ENCODE assay signal across 7 cellular contexts in genomic region chr15:40439461-40440299, GRCh38. TPM values are rescaled to one million over a fixed set of nuclear protein-coding genes. Genes with fewer than 3 reads are reported as not detected.
DNase-seq lines count a peak whose midpoint lies in the region; TF ChIP-seq lines count a peak whose summit lies in the region.

No MANE protein-coding gene starts in this region.

- H3K36me3 ChIP-seq in KOPT-K1 (ENCODE audit: insufficient read depth, low read length): no peaks in the 10 kb centered on the region
- no peaks in the 10 kb centered on the region for H3K36me3 ChIP-seq in neuronal stem cell (replicated peaks in 1 of 2; ENCODE audit: control insufficient read depth in 2 of 2, insufficient read depth in 2 of 2, low read length in 2 of 2)

- H3K18ac ChIP-seq in neuronal stem cell (ENCODE audit: low read length): peak overlapping the region; percentile 80

- no peaks in the 10 kb centered on the region for H3K9me3 ChIP-seq in KOPT-K1 (ENCODE audit: insufficient read depth, low read length, poor library complexity, severe bottlenecking)
- no peaks in the 10 kb centered on the region for H3K9me3 ChIP-seq in neuronal stem cell (replicated peaks in 1 of 2; ENCODE audit: control insufficient read depth in 2 of 2, insufficient read depth in 1 of 2, low read depth in 1 of 2, low read length in 2 of 2)

- peak overlapping the region; percentile 66 for H3K4me3 ChIP-seq in foreskin fibroblast (ENCODE audit: low read depth in 1 of 2, low read length in 2 of 2)
- peak overlapping the region; percentile 75 to 83 for H3K4me3 ChIP-seq in neuronal stem cell (ENCODE audit: low read length in 2 of 2)

- peak overlapping the region; percentile 37 for H3K23ac ChIP-seq in neuronal stem cell (ENCODE audit: low read depth, low read length, poor library complexity)

- H4K91ac ChIP-seq in neuronal stem cell (ENCODE audit: low read depth, low read length, poor library complexity): peak overlapping the region; percentile 19

- peak overlapping the region; percentile 91 for H2BK15ac ChIP-seq in neuronal stem cell (ENCODE audit: low read length)

- no peak overlapping the region for H2BK120ac ChIP-seq in neuronal stem cell (ENCODE audit: low read depth, low read length)

- peaks cover 42 to 60% of the 10 kb centered on the region in 2 donors for H3K4me1 ChIP-seq in neuronal stem cell (ENCODE audit: control insufficient read depth in 2 of 2, insufficient read depth in 1 of 2, low read depth in 1 of 2, low read length in 2 of 2)

- peak overlapping the region; percentile 91 for H2AK5ac ChIP-seq in neuronal stem cell (ENCODE audit: low read depth, low read length)

- no peak for TF ChIP-seq CTCF in foreskin fibroblast (IDR thresholded peaks at IDR 0.05; ENCODE audit: low read depth, low read length)

- no peak overlapping the region for H3K9ac ChIP-seq in neuronal stem cell (ENCODE audit: low read depth, low read length, poor library complexity)

- no peak overlapping the region for H2BK12ac ChIP-seq in neuronal stem cell (ENCODE audit: low read length)

- DNase-seq in ELF-1 (ENCODE audit: low read depth, low spot score) (peak; percentile 83), foreskin fibroblast (peak; percentile 38 to 61), neuronal stem cell (ENCODE audit: low spot score) (no peak), SHP77 treated with DMSO at 0.1 percent for 48 hours (lab: John Stamatoyannopoulos, UW) (no peak), COLO829 (ENCODE audit: low spot score) (no peak)
- DNase-seq in activated T-cell treated with anti-CD3 and anti-CD28 coated beads, Interleukin-2, amount 50 U/mL, for 1 hour: peak; percentile 41

- H3K4ac ChIP-seq in neuronal stem cell (ENCODE audit: low read length): no peak overlapping the region

- peak overlapping the region; percentile 100 for H3K4me2 ChIP-seq in neuronal stem cell (ENCODE audit: insufficient read depth, low read length, poor library complexity, severe bottlenecking)

- H3K27me3 ChIP-seq in neuronal stem cell (ENCODE audit: control insufficient read depth in 3 of 3, insufficient read depth in 3 of 3, low read depth in 1 of 3, low read length in 3 of 3): peaks cover 3 to 54% (median 47%) of the 10 kb centered on the region in 3 experiments

- peaks cover 12% of the 10 kb centered on the region for H3K79me1 ChIP-seq in neuronal stem cell (ENCODE audit: low read depth, low read length)

- no CpG with 5 or more reads among the region's 28 CpGs for WGBS in neuronal stem cell (ENCODE audit: extremely low coverage in 2 of 2, insufficient read length in 2 of 2, insufficient replicate concordance in 1 of 2), 2 donors

- peak overlapping the region; percentile 11 for H3K14ac ChIP-seq in neuronal stem cell (ENCODE audit: low read length)

- peak overlapping the region; percentile 42 for H3K27ac ChIP-seq in KOPT-K1 (ENCODE audit: low read depth, low read length, poor library complexity, severe bottlenecking)
- H3K27ac ChIP-seq in neuronal stem cell (replicated peaks; ENCODE audit: low read length): no peak overlapping the region

- H4K8ac ChIP-seq in neuronal stem cell (ENCODE audit: low read depth, low read length): no peak overlapping the region

- H2BK5ac ChIP-seq in neuronal stem cell (ENCODE audit: low read length): no peak overlapping the region

- H2AFZ ChIP-seq in neuronal stem cell (ENCODE audit: low read length): peak overlapping the region; percentile 85

RNA-seq across cellular contexts. Expression of gene BAHD1, which starts 1.1 kb away (rescaled TPM):
- polyA plus RNA-seq in neuronal stem cell (2013, experiment 1 of 2): 13.7 TPM
- polyA plus RNA-seq in neuronal stem cell (2013, experiment 2 of 2): 14.1 TPM

RNA-seq across cellular contexts. Expression of gene CHST14, which starts 31.1 kb away (rescaled TPM):
- 24.1 TPM for polyA plus RNA-seq in neuronal stem cell (2013, experiment 1 of 2)
- polyA plus RNA-seq in neuronal stem cell (2013, experiment 2 of 2): 23.7 TPM

RNA-seq across cellular contexts. Expression of gene IVD, which starts 34.1 kb away (rescaled TPM):
- polyA plus RNA-seq in neuronal stem cell (2013, experiment 1 of 2): 22.3 TPM
- 23.4 TPM for polyA plus RNA-seq in neuronal stem cell (2013, experiment 2 of 2)

RNA-seq across cellular contexts. Expression of gene KNSTRN, which starts 57.2 kb away (rescaled TPM):
- 81.2 TPM for polyA plus RNA-seq in neuronal stem cell (2013, experiment 1 of 2)
- 77.0 TPM for polyA plus RNA-seq in neuronal stem cell (2013, experiment 2 of 2)

Comparison
In these comparisons a context has a peak if more than half of its experiments do, and no peak if none do; other contexts are left out.
1. DNase-seq: peak in ELF-1 (single experiment), activated T-cell treated with anti-CD3 and anti-CD28 coated beads, Interleukin-2, amount 50 U/mL, for 1 hour (single experiment) and foreskin fibroblast (2 of 2); none in neuronal stem cell (single experiment), SHP77 treated with DMSO at 0.1 percent for 48 hours (single experiment) and COLO829 (single experiment).